Comparison of ENCODE assay signal across 1 cellular context in genomic region chr2:80303006-80303741, GRCh38.
A peak's percentile ranks its signal among the peaks of the same experiment; 100 is the strongest.
TF ChIP-seq lines count a peak whose summit lies in the region.

No MANE protein-coding gene starts in this region.

TF ChIP-seq in K562, 482 proteins besides CTCF, POLR2A, EP300 and RAD21 (continued from another document):
- TF ChIP-seq CREB3 (tag; conservative IDR thresholded peaks at IDR 0.05; ENCODE audit: low read depth) (no peak), MGA (IDR thresholded peaks at IDR 0.05) (peak; percentile 32; the same call in 1 of the 2 replicates), NRF1 (conservative IDR thresholded peaks at IDR 0.05 in 1 of 2, IDR thresholded peaks at IDR 0.05 in 1 of 2) (peak; percentile 22 to 24; a peak in 1 of 4 replicates), ZNF174 (CRISPR knock-in tag; IDR thresholded peaks at IDR 0.05) (no peak)
TF ChIP-seq in K562: peak in this region for 4.
